8 cellular contexts compared by ENCODE assay signal in the genomic region with DNA sequence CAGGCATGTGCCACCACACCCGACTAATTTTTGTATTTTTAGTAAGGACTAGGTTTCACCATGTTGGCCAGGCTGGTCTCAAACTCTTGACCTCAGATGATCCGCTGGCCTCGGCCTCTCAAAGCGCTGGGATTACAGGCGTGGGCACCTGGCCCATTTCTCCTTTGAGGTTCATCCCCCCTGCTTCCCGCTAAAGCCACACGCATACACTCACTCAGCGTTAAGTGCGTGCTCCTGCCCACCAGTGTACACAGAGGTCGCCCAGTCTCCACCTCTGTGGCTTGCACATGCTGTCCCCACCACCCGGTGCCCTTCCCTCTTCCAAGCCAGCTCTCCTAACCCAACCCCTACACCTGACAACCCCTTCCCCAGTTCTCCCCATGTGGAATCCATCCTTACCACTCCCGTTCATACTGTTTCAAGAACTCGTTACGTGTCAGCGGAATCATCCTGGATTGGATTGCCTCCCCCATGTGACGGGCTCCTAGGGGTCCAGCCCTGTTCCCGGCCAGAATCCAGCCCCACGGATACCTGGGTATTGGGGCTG. TPM values are rescaled to one million over a fixed set of nuclear protein-coding genes. Genes with fewer than 3 reads are reported as not detected.
A peak's percentile ranks its signal among the peaks of the same experiment; 100 is the strongest.
DNase-seq lines count a peak whose midpoint lies in the region; ATAC-seq, FAIRE-seq and TF ChIP-seq lines count a peak whose summit lies in the region.

No MANE protein-coding gene starts in this region.

- H4K8ac ChIP-seq in H1 (ENCODE audit: extremely low read depth, insufficient read depth, low read length), result no peak overlapping the region

- H3K27ac ChIP-seq in OCI-LY7 (ENCODE audit: low read depth, low read length, poor library complexity, severe bottlenecking) (no peak overlapping the region), H1 (ENCODE audit: low read depth, low read length) (no peak overlapping the region), sigmoid colon (no peak overlapping the region)

- no peak overlapping the region for H2BK12ac ChIP-seq in H1 (ENCODE audit: low read depth, low read length)

- peaks cover 32% of the 10 kb centered on the region for H3K4me1 ChIP-seq in OCI-LY7 (ENCODE audit: insufficient read depth, low read length, poor library complexity, severe bottlenecking)
- peaks cover 0 to 2% (median 0%) of the 10 kb centered on the region in 4 experiments; a peak in 1 of 7 replicates for H3K4me1 ChIP-seq in H1 (replicated peaks in 1 of 4; ENCODE audit: control insufficient read depth in 3 of 4, insufficient read depth in 4 of 4, low read length in 3 of 4)
- no peaks in the 10 kb centered on the region for H3K4me1 ChIP-seq in sigmoid colon

- H3K4me3 ChIP-seq in GM06990 (replicated peaks; ENCODE audit: low read depth, low read length) (peak overlapping the region; percentile 70), OCI-LY7 (ENCODE audit: low read depth, low read length, poor library complexity, severe bottlenecking) (peak overlapping the region; percentile 65), H1 (ENCODE audit: extremely low read depth in 1 of 4, insufficient read depth in 2 of 4, low read depth in 3 of 4, low read length in 4 of 4) (0 out of 8 replicates have a peak overlapping the region, but pooled peaks of 1 of the 4 experiments have one; percentile 10), sigmoid colon (peak overlapping the region in 3 of 4 donors; percentile 18 to 34 (median 24))

- BruUV-seq in OCI-LY7 (replicated peaks; lab: Mats Ljungman, UMichigan), result no TSS peak

- H3K56ac ChIP-seq in H1 (replicated peaks; ENCODE audit: insufficient read length, low read depth, low read length), result no peak overlapping the region

- no peak overlapping the region for H3K23ac ChIP-seq in H1 (ENCODE audit: insufficient read length)

- no peak for TF ChIP-seq RAD21 in H1 (IDR thresholded peaks at IDR 0.05 in 1 of 2, conservative IDR thresholded peaks at IDR 0.05 in 1 of 2; ENCODE audit: low read depth in 2 of 2, low read length in 2 of 2)

- intact Hi-C loops in OCI-LY7 (cut with micrococcal nuclease; ENCODE audit: unreplicated experiment) (loop anchor here (1.0 kb wide), 3 partner anchors 18 to 191 kb away; no protein-coding TSS in a partner anchor), sigmoid colon (cut with DNase I) (no loop called here)

- H3K9me3 ChIP-seq in OCI-LY7 (ENCODE audit: low read length), result peaks cover 16% of the 10 kb centered on the region; the same call in 1 of the 2 replicates
- H3K9me3 ChIP-seq in H1 (ENCODE audit: insufficient read depth in 2 of 2, low read depth in 1 of 2, low read length in 1 of 2), result peaks cover 12% of the 10 kb centered on the region in 2 experiments
- H3K9me3 ChIP-seq in sigmoid colon, result peaks cover 10 to 17% (median 12%) of the 10 kb centered on the region in 4 donors

- ATAC-seq in GM18505 (IDR thresholded peaks at IDR 0.05; ENCODE audit: unreplicated experiment), result no peak

- no peaks in the 10 kb centered on the region for H3K79me1 ChIP-seq in H1 (ENCODE audit: low read depth, low read length)

- 0 out of 2 replicates have a peak, but pooled peaks cover 2% of the 10 kb centered on the region for H3K23me2 ChIP-seq in H1 (ENCODE audit: low read depth, low read length)

- no peak overlapping the region for H4K5ac ChIP-seq in H1 (ENCODE audit: insufficient read length, low read depth, low read length)

- peak overlapping the region; percentile 81; the same call in 1 of the 2 replicates for H2BK15ac ChIP-seq in H1 (ENCODE audit: low read length)

- 66% methylated on average over 18 of the region's 18 CpGs; no CpG with 5 or more reads in 1 of the 2 experiments for WGBS in H1 (ENCODE audit: extremely low coverage in 1 of 2, insufficient coverage in 1 of 2, insufficient read length in 1 of 2, insufficient replicate concordance in 2 of 2, low coverage in 1 of 2, low lambda C conversion rate in 2 of 2, missing lambda C conversion rate in 1 of 2), 2 experiments
- 47 to 53% methylated on average over 18 of the region's 18 CpGs for WGBS in sigmoid colon, 2 donors

- CTCF ChIA-PET in OCI-LY7 (lab: Charles Lee; ENCODE audit: unreplicated experiment), result no interaction called here
- CTCF ChIA-PET in H1 (lab: Charles Lee; ENCODE audit: partially characterized antibody), result interaction anchor here (0.7 to 4.6 kb wide), 21 partner anchors 10 to 411 kb away, joined by 3 to 32 read pairs (median 4); partner anchors contain the start of genes CYTH4 and RAC2

- TF ChIP-seq CTCF in GM06990 (IDR thresholded peaks at IDR 0.05; ENCODE audit: insufficient read depth, low read length, poor library complexity, severe bottlenecking), result no peak
- no peak for TF ChIP-seq CTCF in OCI-LY7 (conservative IDR thresholded peaks at IDR 0.05; ENCODE audit: low read length)
- TF ChIP-seq CTCF in H1 (IDR thresholded peaks at IDR 0.05; ENCODE audit: control extremely low read depth in 1 of 3, insufficient read depth in 1 of 3, low read depth in 1 of 3, low read length in 3 of 3), result no peak
- TF ChIP-seq CTCF in sigmoid colon (IDR thresholded peaks at IDR 0.05), result no peak
- TF ChIP-seq CTCF in GM13976 (IDR thresholded peaks at IDR 0.05; ENCODE audit: borderline replicate concordance, control extremely low read depth, extremely low read depth, insufficient read depth, missing control alignments), result no peak

- in situ Hi-C loops in GM13976 (cut with MboI; ENCODE audit: low sequenced_read_pairs, unreplicated experiment), result no loop called here

- H3K9ac ChIP-seq in H1 (replicated peaks in 1 of 4; ENCODE audit: extremely low read depth in 1 of 4, low read depth in 3 of 4, low read length in 3 of 4), result no peak overlapping the region

- H3K9me2 ChIP-seq in OCI-LY7 (ENCODE audit: insufficient read depth, low read length), result no peaks in the 10 kb centered on the region

- DNase-seq in GM06990 (ENCODE audit: extremely low read depth, insufficient read length) (no peak), OCI-LY7 (ENCODE audit: low spot score) (no peak), H1 (ENCODE audit: low read depth in 1 of 2, low spot score in 2 of 2) (no peak), sigmoid colon (no peak), NCI-H226 (no peak), glomerular visceral epithelial cell (ENCODE audit: extremely low spot score) (no peak), GM13976 (ENCODE audit: low spot score) (no peak)

- H2BK5ac ChIP-seq in H1 (ENCODE audit: low read depth, low read length), result no peak overlapping the region

- no peak overlapping the region for H3K14ac ChIP-seq in H1 (ENCODE audit: insufficient read length)

- no peak overlapping the region for H2AK5ac ChIP-seq in H1 (ENCODE audit: low read depth, low read length)

- no peak overlapping the region for H3K18ac ChIP-seq in H1 (ENCODE audit: extremely low read depth, low read length)

- H3K79me2 ChIP-seq in OCI-LY7 (ENCODE audit: insufficient read depth, low read depth, low read length), result no peaks in the 10 kb centered on the region
- H3K79me2 ChIP-seq in H1 (ENCODE audit: control insufficient read depth in 1 of 2, insufficient read depth in 2 of 2, low read length in 2 of 2), result no peaks in the 10 kb centered on the region

- H3K36me3 ChIP-seq in GM06990 (ENCODE audit: control insufficient read depth, insufficient read depth, low read length), result no peaks in the 10 kb centered on the region
- H3K36me3 ChIP-seq in OCI-LY7 (ENCODE audit: insufficient read depth, low read length), result no peaks in the 10 kb centered on the region
- no peaks in the 10 kb centered on the region for H3K36me3 ChIP-seq in H1 (ENCODE audit: control insufficient read depth in 2 of 4, insufficient read depth in 4 of 4, low read length in 3 of 4)
- H3K36me3 ChIP-seq in sigmoid colon, result no peaks in the 10 kb centered on the region

- FAIRE-seq in H1 (lab: Jason Lieb, UNC), result no peak

- no peak overlapping the region for H2BK120ac ChIP-seq in H1 (replicated peaks; ENCODE audit: low read depth, low read length)

- H2BK20ac ChIP-seq in H1 (ENCODE audit: low read length), result no peak overlapping the region

- H3K27me3 ChIP-seq in GM06990 (replicated peaks; ENCODE audit: control insufficient read depth, insufficient read depth, low read length) (no peaks in the 10 kb centered on the region; the same call in 1 of the 2 replicates), H1 (replicated peaks in 1 of 4; ENCODE audit: control insufficient read depth in 3 of 4, extremely low read depth in 1 of 4, insufficient read depth in 3 of 4, low read length in 3 of 4) (no peaks in the 10 kb centered on the region), sigmoid colon (peaks cover 0 to 25% (median 14%) of the 10 kb centered on the region in 3 donors)

- no peak overlapping the region for H3K4ac ChIP-seq in H1 (replicated peaks; ENCODE audit: insufficient read length, low read depth, low read length)

- H2AFZ ChIP-seq in OCI-LY7 (ENCODE audit: low read length) (peak overlapping the region; percentile 96; the same call in 1 of the 2 replicates), H1 (ENCODE audit: low read length) (peak overlapping the region; percentile 41; the same call in 1 of the 2 replicates)

- TF ChIP-seq POLR2A in H1 (IDR thresholded peaks at IDR 0.05; ENCODE audit: control extremely low read depth in 1 of 2, low read depth in 2 of 2, low read length in 2 of 2), result no peak
- no peak for TF ChIP-seq POLR2A in sigmoid colon (IDR thresholded peaks at IDR 0.05)
- TF ChIP-seq POLR2A in GM18505 (IDR thresholded peaks at IDR 0.05; ENCODE audit: borderline replicate concordance, extremely low read depth, insufficient read depth, insufficient read length), result no peak

- TF ChIP-seq EP300 in H1 (IDR thresholded peaks at IDR 0.05; ENCODE audit: borderline replicate concordance in 1 of 2, low read depth in 2 of 2, low read length in 2 of 2) (no peak), sigmoid colon (IDR thresholded peaks at IDR 0.05) (no peak)

- POLR2A ChIA-PET in OCI-LY7 (lab: Charles Lee) (interaction anchor here (0.7 kb wide), 2 partner anchors 17 to 223 kb away, joined by 3 read pairs; no protein-coding TSS in a partner anchor), H1 (lab: Charles Lee; ENCODE audit: partially characterized antibody) (interaction anchor here (0.7 kb wide), 1 partner anchor 10 kb away, joined by 3 read pairs; no protein-coding TSS in a partner anchor)

- no peaks in the 10 kb centered on the region for H4K20me1 ChIP-seq in OCI-LY7 (ENCODE audit: insufficient read depth, low read length)
- H4K20me1 ChIP-seq in H1 (replicated peaks in 1 of 2; ENCODE audit: control insufficient read depth in 1 of 2, insufficient read depth in 2 of 2, low read length in 2 of 2), result no peaks in the 10 kb centered on the region

- H4K91ac ChIP-seq in H1 (replicated peaks; ENCODE audit: insufficient read length, low read length), result no peak overlapping the region

- H3K4me2 ChIP-seq in OCI-LY7 (ENCODE audit: low read length) (peak overlapping the region; percentile 91), H1 (ENCODE audit: insufficient read depth in 1 of 2, low read depth in 2 of 2, low read length in 2 of 2) (no peak overlapping the region; a peak in 1 of 4 replicates)

RNA-seq across cellular contexts. Expression of gene CYTH4, which starts 15.7 kb away (rescaled TPM):
- total RNA-seq in OCI-LY7 (2014; rRNA removed; shearing (Covaris generic)), result 20.6 and 35.0 TPM in 2 replicates
- total RNA-seq in OCI-LY7 (2022) (24.8 and 28.1 TPM in 2 replicates), sigmoid colon (10 to 100 TPM in 1 of 4 donors, 1 to 10 TPM in 3; 6.1 to 22.0 (median 8.0) TPM)
- total RNA-seq in H1 (2021; fragmentation: NEBNext Ultra II Directional; extraction: Animal tissue kit (Norgen Biotek cat#: 25700)), result not detected in 2 replicates
- polyA plus RNA-seq in H1 (2011; rRNA removed) (0.08 and 0.09 TPM in 2 replicates), sigmoid colon (10 to 100 TPM in 1 of 3 donors, 1 to 10 TPM in 2; 4.2 to 18.8 (median 5.1) TPM)
- polyA plus RNA-seq in H1 (2011; cell fraction: cytosol; rRNA removed), result 0.43 TPM
- 0.16 TPM for polyA plus RNA-seq in H1 (2011; cell fraction: nucleus; rRNA removed)
- 0.07 to 0.11 TPM in 2 of 4 replicates, not detected in the others for polyA plus RNA-seq in H1 (2012, experiment 1 of 2)
- polyA plus RNA-seq in H1 (2012, experiment 2 of 2), result not detected
- 0.02 TPM for polyA plus RNA-seq in H1 (2013, experiment 1 of 2)
- polyA plus RNA-seq in H1 (2013, experiment 2 of 2), result 0.04 TPM
- polyA minus RNA-seq in H1 (2011; rRNA and poly(A)+ RNA removed), result 0.10 TPM in 1 of 2 replicates, not detected in the other
- polyA minus RNA-seq in H1 (2011; cell fraction: cytosol; rRNA and poly(A)+ RNA removed), result not detected
- polyA minus RNA-seq in H1 (2011; cell fraction: nucleus; rRNA and poly(A)+ RNA removed), result not detected

RNA-seq across cellular contexts. Expression of gene RAC2, which starts 22.6 kb away (rescaled TPM):
- 91.5 and 142 TPM in 2 replicates for total RNA-seq in OCI-LY7 (2014; rRNA removed; shearing (Covaris generic))
- total RNA-seq in OCI-LY7 (2022) (321 and 331 TPM in 2 replicates), sigmoid colon (1 to 10 TPM; 3.0 to 8.0 (median 5.0) TPM)
- 2.1 and 2.3 TPM in 2 replicates for total RNA-seq in H1 (2021; fragmentation: NEBNext Ultra II Directional; extraction: Animal tissue kit (Norgen Biotek cat#: 25700))
- polyA plus RNA-seq in H1 (2011; rRNA removed) (4.3 and 6.1 TPM in 2 replicates), sigmoid colon (100 to 1,000 TPM in 1 of 3 donors, 10 to 100 TPM in 2; 14.8 to 138 (median 17.4) TPM)
- polyA plus RNA-seq in H1 (2011; cell fraction: cytosol; rRNA removed), result 1.5 TPM
- polyA plus RNA-seq in H1 (2011; cell fraction: nucleus; rRNA removed), result 6.4 TPM
- 1.6 to 3.7 TPM (median 2.8 TPM) in 4 replicates for polyA plus RNA-seq in H1 (2012, experiment 1 of 2)
- polyA plus RNA-seq in H1 (2012, experiment 2 of 2), result 1.8 TPM
- polyA plus RNA-seq in H1 (2013, experiment 1 of 2), result 4.4 TPM
- polyA plus RNA-seq in H1 (2013, experiment 2 of 2), result 4.1 TPM
- polyA minus RNA-seq in H1 (2011; rRNA and poly(A)+ RNA removed), result 1.7 and 2.9 TPM in 2 replicates
- 3.2 TPM for polyA minus RNA-seq in H1 (2011; cell fraction: cytosol; rRNA and poly(A)+ RNA removed)
- 3.7 TPM for polyA minus RNA-seq in H1 (2011; cell fraction: nucleus; rRNA and poly(A)+ RNA removed)

RNA-seq across cellular contexts. Expression of gene SSTR3, which starts 54.4 kb away (rescaled TPM):
- 0.05 and 0.25 TPM in 2 replicates for total RNA-seq in OCI-LY7 (2014; rRNA removed; shearing (Covaris generic))
- total RNA-seq in OCI-LY7 (2022) (0.30 TPM in 2 replicates), sigmoid colon (under 1 TPM in 1 of 4 donors, not detected in 3; 0.36 TPM)
- total RNA-seq in H1 (2021; fragmentation: NEBNext Ultra II Directional; extraction: Animal tissue kit (Norgen Biotek cat#: 25700)), result 0.22 and 0.54 TPM in 2 replicates
- polyA plus RNA-seq in H1 (2011; rRNA removed) (0.61 and 0.77 TPM in 2 replicates), sigmoid colon (1 to 10 TPM in 1 of 3 donors, not detected in 2; 1.7 TPM)
- 0.54 TPM for polyA plus RNA-seq in H1 (2011; cell fraction: cytosol; rRNA removed)
- 0.53 TPM for polyA plus RNA-seq in H1 (2011; cell fraction: nucleus; rRNA removed)
- polyA plus RNA-seq in H1 (2012, experiment 1 of 2), result 0.47 to 1.0 TPM (median 0.80 TPM) in 4 replicates
- polyA plus RNA-seq in H1 (2012, experiment 2 of 2), result 0.73 TPM
- polyA plus RNA-seq in H1 (2013, experiment 1 of 2), result 0.14 TPM
- 0.17 TPM for polyA plus RNA-seq in H1 (2013, experiment 2 of 2)
- polyA minus RNA-seq in H1 (2011; rRNA and poly(A)+ RNA removed), result 0.35 and 1.2 TPM in 2 replicates
- 0.73 TPM for polyA minus RNA-seq in H1 (2011; cell fraction: cytosol; rRNA and poly(A)+ RNA removed)
- 0.50 TPM for polyA minus RNA-seq in H1 (2011; cell fraction: nucleus; rRNA and poly(A)+ RNA removed)

Comparison
In these comparisons a context has a peak if more than half of its experiments do, and no peak if none do; other contexts are left out.
1. RNA of gene RAC2, which starts 22.6 kb away (total RNA-seq): 91.5 to 331 TPM in OCI-LY7; 3.0 to 8.0 TPM in sigmoid colon and 2.1 to 2.3 TPM in H1; every median in the first group is over 10 times any median in the second.